ENCODE assay signal across 14 cellular contexts in genomic region chr2:224532931-224533330, GRCh38. TPM values are rescaled to one million over a fixed set of nuclear protein-coding genes. Genes with fewer than 3 reads are reported as not detected.
DNase-seq lines count a peak whose midpoint lies in the region; ATAC-seq and TF ChIP-seq lines count a peak whose summit lies in the region.
"Had no signal": no experiment of that assay in that cellular context is flagged by ENCODE, and none has a peak within 500 bp of the region (broad histone marks: within the 10 kb centered on the region; RNA-seq: fewer than 3 reads in every experiment).

No MANE protein-coding gene starts in this region.

- WGBS in spleen, 5 donors, result 91 to 97% (median 92%) methylated on average over 3 of the region's 3 CpGs

- ATAC-seq in CD4-positive, CD25-positive, alpha-beta regulatory T cell (ENCODE audit: low read depth in 2 of 2), result no peak
- ATAC-seq in GM18867 (IDR thresholded peaks at IDR 0.05; ENCODE audit: unreplicated experiment) (peak; percentile 80), HG02798 (IDR thresholded peaks at IDR 0.05; ENCODE audit: poor library complexity, unreplicated experiment) (peak; percentile 72)
- ATAC-seq: lower lobe of right lung had no signal

- no peaks in the 10 kb centered on the region for H3K27me3 Mint-ChIP-seq in CD4-positive, CD25-positive, alpha-beta regulatory T cell
- no peaks in the 10 kb centered on the region for H3K27me3 Mint-ChIP-seq in activated T-helper 2 cell treated with anti-CD3 and anti-CD28 coated beads, Interferon-gamma antibody, Interleukin-2, Interleukin-4, amounts not matched to agents 10 μg/mL and 5 μg/mL and 100 μg/mL, durations not matched to agents 14 hours and 24 hours and 36 hours (ENCODE audit: low read depth)
- H3K27me3 Mint-ChIP-seq in CD14-positive monocyte (ENCODE audit: low read depth in 3 of 3), result peaks cover 0 to 2% (median 0%) of the 10 kb centered on the region in 3 donors
- H3K27me3 Mint-ChIP-seq: activated CD4-positive, alpha-beta T cell treated with anti-CD3 and anti-CD28 coated beads, Interleukin-2, amount 10 ng/mL, durations not matched to agents 7 days and 5 days; activated naive CD8-positive, alpha-beta T cell treated with anti-CD3 and anti-CD28 coated beads, Interleukin-2, amount 10 ng/mL, durations not matched to agents 7 days and 5 days had no signal

- DNase-seq in CD4-positive, CD25-positive, alpha-beta regulatory T cell, result no peak
- DNase-seq in activated T-helper 2 cell treated with anti-CD3 and anti-CD28 coated beads, Interferon-gamma antibody, Interleukin-2, Interleukin-4, amounts not matched to agents 10 μg/mL and 5 μg/mL and 100 μg/mL, durations not matched to agents 14 hours and 24 hours and 36 hours (ENCODE audit: low spot score), result no peak
- DNase-seq in UCSD-AML1 (lab: John Stamatoyannopoulos, UW; ENCODE audit: unreplicated experiment) (no peak), SK-N-DZ (ENCODE audit: low spot score) (no peak), spleen (no peak), CD14-positive monocyte (ENCODE audit: low spot score) (no peak)
- DNase-seq: activated CD4-positive, alpha-beta T cell treated with anti-CD3 and anti-CD28 coated beads, Interleukin-2, amount 10 ng/mL, durations not matched to agents 7 days and 5 days; activated naive CD8-positive, alpha-beta T cell treated with anti-CD3 and anti-CD28 coated beads, Interleukin-2, amount 10 ng/mL, durations not matched to agents 7 days and 5 days; lower lobe of right lung; NCI-H1105 treated with DMSO at 0.1 percent for 48 hours; NCI-H226 had no signal

- TF ChIP-seq POLR2A in spleen (IDR thresholded peaks at IDR 0.05), result no peak

- no peak overlapping the region for H3K27ac ChIP-seq in CD4-positive, CD25-positive, alpha-beta regulatory T cell (ENCODE audit: insufficient read depth, low read length, poor library complexity, severe bottlenecking)
- no peak overlapping the region for H3K27ac ChIP-seq in spleen
- H3K27ac ChIP-seq: lower lobe of right lung, parathyroid adenoma had no signal

- TF ChIP-seq CTCF in spleen (IDR thresholded peaks at IDR 0.05 in 8 of 11, conservative IDR thresholded peaks at IDR 0.05 in 3 of 11), result no peak
- no peak for TF ChIP-seq CTCF in CD14-positive monocyte (IDR thresholded peaks at IDR 0.05)

- H3K36me3 ChIP-seq in CD4-positive, CD25-positive, alpha-beta regulatory T cell (ENCODE audit: control insufficient read depth, insufficient read depth, low read length), result peaks cover 30% of the 10 kb centered on the region
- peaks cover 0 to 57% (median 4%) of the 10 kb centered on the region in 6 donors for H3K36me3 ChIP-seq in spleen

- peak overlapping the region; percentile 52 to 83 (median 58) for H3K27ac Mint-ChIP-seq in CD4-positive, CD25-positive, alpha-beta regulatory T cell
- peak overlapping the region; percentile 4 for H3K27ac Mint-ChIP-seq in activated T-helper 2 cell treated with anti-CD3 and anti-CD28 coated beads, Interferon-gamma antibody, Interleukin-2, Interleukin-4, amounts not matched to agents 10 μg/mL and 5 μg/mL and 100 μg/mL, durations not matched to agents 14 hours and 24 hours and 36 hours
- peak overlapping the region in 3 of 7 donors; percentile 23 to 49 (median 26) for H3K27ac Mint-ChIP-seq in CD14-positive monocyte
- H3K27ac Mint-ChIP-seq: activated CD4-positive, alpha-beta T cell treated with anti-CD3 and anti-CD28 coated beads, Interleukin-2, amount 10 ng/mL, durations not matched to agents 7 days and 5 days had no signal

- no peaks in the 10 kb centered on the region for H3K27me3 ChIP-seq in CD4-positive, CD25-positive, alpha-beta regulatory T cell (ENCODE audit: control insufficient read depth, insufficient read depth, low read length)
- H3K27me3 ChIP-seq in spleen (replicated peaks in 1 of 7), result no peaks in the 10 kb centered on the region

- peaks cover 46 to 74% (median 61%) of the 10 kb centered on the region in 4 donors for H3K4me1 Mint-ChIP-seq in CD4-positive, CD25-positive, alpha-beta regulatory T cell
- H3K4me1 Mint-ChIP-seq in activated T-helper 2 cell treated with anti-CD3 and anti-CD28 coated beads, Interferon-gamma antibody, Interleukin-2, Interleukin-4, amounts not matched to agents 10 μg/mL and 5 μg/mL and 100 μg/mL, durations not matched to agents 14 hours and 24 hours and 36 hours (ENCODE audit: low read depth), result peaks cover 27% of the 10 kb centered on the region
- H3K4me1 Mint-ChIP-seq in CD14-positive monocyte, result peaks cover 2% of the 10 kb centered on the region

- no peak overlapping the region for H3K4me3 ChIP-seq in CD4-positive, CD25-positive, alpha-beta regulatory T cell (ENCODE audit: low read depth, low read length)
- no peak overlapping the region for H3K4me3 ChIP-seq in spleen
- H3K4me3 ChIP-seq: lower lobe of right lung had no signal

- H3K4me3 Mint-ChIP-seq in CD4-positive, CD25-positive, alpha-beta regulatory T cell, result peak overlapping the region in 3 of 4 donors; percentile 3 to 6 (median 3)
- H3K4me3 Mint-ChIP-seq in activated T-helper 2 cell treated with anti-CD3 and anti-CD28 coated beads, Interferon-gamma antibody, Interleukin-2, Interleukin-4, amounts not matched to agents 10 μg/mL and 5 μg/mL and 100 μg/mL, durations not matched to agents 14 hours and 24 hours and 36 hours (ENCODE audit: low read depth), result no peak overlapping the region
- no peak overlapping the region for H3K4me3 Mint-ChIP-seq in CD14-positive monocyte
- H3K4me3 Mint-ChIP-seq: activated CD4-positive, alpha-beta T cell treated with anti-CD3 and anti-CD28 coated beads, Interleukin-2, amount 10 ng/mL, durations not matched to agents 7 days and 5 days; activated naive CD8-positive, alpha-beta T cell treated with anti-CD3 and anti-CD28 coated beads, Interleukin-2, amount 10 ng/mL, durations not matched to agents 7 days and 5 days had no signal

- H3K4me1 ChIP-seq in CD4-positive, CD25-positive, alpha-beta regulatory T cell (ENCODE audit: control insufficient read depth, insufficient read depth, low read length, poor library complexity, severe bottlenecking), result peaks cover 15% of the 10 kb centered on the region
- H3K4me1 ChIP-seq in spleen, result peaks cover 3 to 70% (median 18%) of the 10 kb centered on the region in 6 donors

- H3K9me3 ChIP-seq in CD4-positive, CD25-positive, alpha-beta regulatory T cell (ENCODE audit: control insufficient read depth in 2 of 2, low read length in 2 of 2), result no peaks in the 10 kb centered on the region
- no peaks in the 10 kb centered on the region for H3K9me3 ChIP-seq in spleen
- H3K9me3 ChIP-seq: lower lobe of right lung had no signal

- H3K36me3 Mint-ChIP-seq in CD4-positive, CD25-positive, alpha-beta regulatory T cell, result peaks cover 29% of the 10 kb centered on the region
- peaks cover 36% of the 10 kb centered on the region for H3K36me3 Mint-ChIP-seq in activated T-helper 2 cell treated with anti-CD3 and anti-CD28 coated beads, Interferon-gamma antibody, Interleukin-2, Interleukin-4, amounts not matched to agents 10 μg/mL and 5 μg/mL and 100 μg/mL, durations not matched to agents 14 hours and 24 hours and 36 hours (ENCODE audit: low read depth)
- H3K36me3 Mint-ChIP-seq in CD14-positive monocyte, result peaks cover 34 to 61% of the 10 kb centered on the region in 2 donors

- intact Hi-C loops in activated T-helper 2 cell treated with anti-CD3 and anti-CD28 coated beads, Interferon-gamma antibody, Interleukin-2, Interleukin-4, amounts not matched to agents 10 μg/mL and 5 μg/mL and 100 μg/mL, durations not matched to agents 14 hours and 24 hours and 36 hours (cut with micrococcal nuclease), result no loop called here
- intact Hi-C loops in spleen (cut with DNase I; ENCODE audit: low total_unique reads), result no loop called here
- intact Hi-C loops in CD14-positive monocyte (cut with micrococcal nuclease), result no loop called here

- peaks cover 0 to 4% (median 0%) of the 10 kb centered on the region in 7 donors for H3K9me3 Mint-ChIP-seq in CD4-positive, CD25-positive, alpha-beta regulatory T cell
- H3K9me3 Mint-ChIP-seq in activated T-helper 2 cell treated with anti-CD3 and anti-CD28 coated beads, Interferon-gamma antibody, Interleukin-2, Interleukin-4, amounts not matched to agents 10 μg/mL and 5 μg/mL and 100 μg/mL, durations not matched to agents 14 hours and 24 hours and 36 hours, result no peaks in the 10 kb centered on the region
- no peaks in the 10 kb centered on the region for H3K9me3 Mint-ChIP-seq in CD14-positive monocyte
- H3K9me3 Mint-ChIP-seq: activated CD4-positive, alpha-beta T cell treated with anti-CD3 and anti-CD28 coated beads, Interleukin-2, amount 10 ng/mL, durations not matched to agents 7 days and 5 days; activated naive CD8-positive, alpha-beta T cell treated with anti-CD3 and anti-CD28 coated beads, Interleukin-2, amount 10 ng/mL, durations not matched to agents 7 days and 5 days had no signal

RNA-seq across cellular contexts. Expression of gene CUL3, which starts 52.2 kb away (rescaled TPM):
- 139 TPM for total RNA-seq in CD4-positive, CD25-positive, alpha-beta regulatory T cell
- polyA plus RNA-seq in CD4-positive, CD25-positive, alpha-beta regulatory T cell, result 10 to 100 TPM; 26.1 to 47.9 (median 37.0) TPM
- total RNA-seq in activated T-helper 2 cell treated with anti-CD3 and anti-CD28 coated beads, Interferon-gamma antibody, Interleukin-2, Interleukin-4, amounts not matched to agents 10 μg/mL and 5 μg/mL and 100 μg/mL, durations not matched to agents 14 hours and 24 hours and 36 hours, result 79.6 and 89.8 TPM in 2 replicates
- 45.3 and 64.3 TPM in 2 replicates for polyA plus RNA-seq in SK-N-DZ (2014; cell fraction: cytosol; rRNA removed)
- 26.8 and 33.7 TPM in 2 replicates for polyA plus RNA-seq in SK-N-DZ (2014; cell fraction: nucleus; rRNA removed)
- total RNA-seq in spleen, result 10 to 100 TPM; 75.8 to 99.7 (median 83.7) TPM
- polyA plus RNA-seq in spleen, result 10 to 100 TPM; 66.0 to 84.2 (median 81.6) TPM
- polyA plus RNA-seq in CD14-positive monocyte, result 10 to 100 TPM; 12.3 to 12.9 TPM

Comparison
In these comparisons a context has a peak if more than half of its experiments do, and no peak if none do; other contexts are left out.
1. ATAC-seq: peak in GM18867 (single experiment) and HG02798 (single experiment); none in CD4-positive, CD25-positive, alpha-beta regulatory T cell (0 of 2).
2. H3K4me3 Mint-ChIP-seq: peak in CD4-positive, CD25-positive, alpha-beta regulatory T cell (3 of 4); none in activated T-helper 2 cell treated with anti-CD3 and anti-CD28 coated beads, Interferon-gamma antibody, Interleukin-2, Interleukin-4, amounts not matched to agents 10 μg/mL and 5 μg/mL and 100 μg/mL, durations not matched to agents 14 hours and 24 hours and 36 hours (single experiment) and CD14-positive monocyte (0 of 2).